Comparison of ENCODE assay signal across 10 cellular contexts in the genomic region with DNA sequence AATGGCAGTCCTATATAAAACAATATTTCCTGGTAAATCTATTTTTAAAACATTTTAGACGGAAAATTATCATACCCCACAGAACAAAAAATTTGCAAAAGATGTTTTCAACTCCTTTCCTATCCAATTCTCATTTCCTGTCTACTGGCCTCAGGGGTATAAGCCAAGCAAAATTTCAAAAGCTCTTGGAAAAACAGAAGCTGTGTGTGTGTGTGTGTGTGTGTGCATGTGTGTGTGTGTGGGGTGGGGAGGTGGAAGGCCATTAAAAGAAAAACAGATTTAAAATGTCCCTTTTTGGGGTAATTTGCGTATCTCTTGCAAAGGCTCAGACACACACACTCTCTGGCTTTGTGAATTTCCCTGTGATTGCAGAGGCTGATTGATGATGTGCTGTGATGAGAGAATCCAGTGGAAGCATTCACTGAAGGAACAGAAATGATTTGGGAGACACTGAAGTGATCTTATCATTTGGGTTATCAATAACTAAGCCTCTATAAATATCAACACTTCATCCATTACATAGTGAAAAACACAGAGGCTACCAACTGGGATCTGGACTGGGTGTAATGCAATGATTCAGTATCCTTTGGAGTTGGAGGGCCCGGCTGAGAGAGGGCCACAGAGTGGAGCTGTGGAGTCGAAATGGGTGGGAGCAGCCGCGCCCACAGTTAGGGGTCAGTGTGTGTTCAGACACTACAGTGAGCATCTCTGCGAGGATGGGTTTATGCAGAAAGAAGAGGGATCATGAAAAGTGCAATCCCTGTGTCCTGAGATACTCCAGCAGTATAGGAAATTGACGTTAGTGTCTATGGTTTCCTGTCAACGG.
DNase-seq lines count a peak whose midpoint lies in the region; ATAC-seq and TF ChIP-seq lines count a peak whose summit lies in the region.
"Had no signal": no experiment of that assay in that cellular context is flagged by ENCODE, and none has a peak within 500 bp of the region (broad histone marks: within the 10 kb centered on the region; RNA-seq: fewer than 3 reads in every experiment).

No MANE protein-coding gene starts in this region.

- no peak overlapping the region for H4K91ac ChIP-seq in neuronal stem cell (ENCODE audit: low read depth, low read length, poor library complexity)

- H3F3A ChIP-seq in PC-3 (ENCODE audit: low read length, unreplicated experiment): no peaks in the 10 kb centered on the region

- no peak overlapping the region for H4K8ac ChIP-seq in neuronal stem cell (ENCODE audit: low read depth, low read length)

- intact Hi-C loops in PC-3 (cut with micrococcal nuclease): no loop called here

- H2BK12ac ChIP-seq in neuronal stem cell (ENCODE audit: low read length): no peak overlapping the region

- no peak overlapping the region for H2AK5ac ChIP-seq in neuronal stem cell (ENCODE audit: low read depth, low read length)

- CTCF ChIA-PET in PC-3 (lab: Charles Lee): no interaction called here

- no peaks in the 10 kb centered on the region for H3K36me3 ChIP-seq in GM06990 (ENCODE audit: control insufficient read depth, insufficient read depth, low read length)
- no peaks in the 10 kb centered on the region for H3K36me3 ChIP-seq in PC-3 (ENCODE audit: low read depth, low read length)
- H3K36me3 ChIP-seq in neuronal stem cell (replicated peaks in 1 of 2; ENCODE audit: control insufficient read depth in 2 of 2, insufficient read depth in 2 of 2, low read length in 2 of 2): no peaks in the 10 kb centered on the region
- H3K36me3 ChIP-seq: pancreas had no signal

- no peaks in the 10 kb centered on the region for H3K79me1 ChIP-seq in neuronal stem cell (ENCODE audit: low read depth, low read length)

- H3K27me3 ChIP-seq in GM06990 (replicated peaks; ENCODE audit: control insufficient read depth, insufficient read depth, low read length) (no peaks in the 10 kb centered on the region), PC-3 (ENCODE audit: low read length) (no peaks in the 10 kb centered on the region), neuronal stem cell (ENCODE audit: control insufficient read depth in 3 of 3, insufficient read depth in 3 of 3, low read depth in 1 of 3, low read length in 3 of 3) (peaks cover 0 to 6% (median 0%) of the 10 kb centered on the region in 3 experiments)
- H3K27me3 ChIP-seq: pancreas had no signal

- H3K79me2 ChIP-seq in PC-3 (ENCODE audit: low read length): no peaks in the 10 kb centered on the region

- H4K20me1 ChIP-seq in PC-3 (ENCODE audit: low read length): no peaks in the 10 kb centered on the region

- H3K23ac ChIP-seq in neuronal stem cell (ENCODE audit: low read depth, low read length, poor library complexity): no peak overlapping the region

- H2BK120ac ChIP-seq in neuronal stem cell (ENCODE audit: low read depth, low read length): no peak overlapping the region

- no peak overlapping the region for H3K27ac ChIP-seq in PC-3 (ENCODE audit: low read length)
- no peak overlapping the region for H3K27ac ChIP-seq in neuronal stem cell (replicated peaks; ENCODE audit: low read length)
- H3K27ac ChIP-seq: pancreas had no signal

- no TSS peak for BruUV-seq in PC-3 (replicated peaks; lab: Mats Ljungman, UMichigan)

- H2AFZ ChIP-seq in PC-3 (ENCODE audit: low read length): no peak overlapping the region
- peak overlapping the region; percentile 5 for H2AFZ ChIP-seq in neuronal stem cell (ENCODE audit: low read length)

- H2BK5ac ChIP-seq in neuronal stem cell (ENCODE audit: low read length): no peak overlapping the region

- H3K18ac ChIP-seq in neuronal stem cell (ENCODE audit: low read length): no peak overlapping the region

- H3K4me3 ChIP-seq in GM06990 (replicated peaks; ENCODE audit: low read depth, low read length): no peak overlapping the region
- H3K4me3 ChIP-seq in PC-3 (ENCODE audit: low read length): no peak overlapping the region
- no peak overlapping the region for H3K4me3 ChIP-seq in neuronal stem cell (ENCODE audit: low read length in 2 of 2)
- H3K4me3 ChIP-seq: pancreas had no signal

- H3K14ac ChIP-seq in neuronal stem cell (ENCODE audit: low read length): no peak overlapping the region

- no peaks in the 10 kb centered on the region for H3K4me1 ChIP-seq in PC-3 (ENCODE audit: insufficient read depth, low read length)
- H3K4me1 ChIP-seq in neuronal stem cell (ENCODE audit: control insufficient read depth in 2 of 2, insufficient read depth in 1 of 2, low read depth in 1 of 2, low read length in 2 of 2): no peaks in the 10 kb centered on the region
- H3K4me1 ChIP-seq: pancreas had no signal

- H3K4me2 ChIP-seq in PC-3 (ENCODE audit: low read length) (no peak overlapping the region), neuronal stem cell (ENCODE audit: insufficient read depth, low read length, poor library complexity, severe bottlenecking) (no peak overlapping the region)

- H2BK15ac ChIP-seq in neuronal stem cell (ENCODE audit: low read length): no peak overlapping the region

- ATAC-seq in PC-3 (no peak), GM18858 (IDR thresholded peaks at IDR 0.05; ENCODE audit: unreplicated experiment) (no peak), HG03439 (IDR thresholded peaks at IDR 0.05; ENCODE audit: unreplicated experiment) (no peak), GM21529 (IDR thresholded peaks at IDR 0.05; ENCODE audit: unreplicated experiment) (no peak)

- TF ChIP-seq CTCF in GM06990 (IDR thresholded peaks at IDR 0.05; ENCODE audit: insufficient read depth, low read length, poor library complexity, severe bottlenecking) (peak; percentile 10), PC-3 (conservative IDR thresholded peaks at IDR 0.05; ENCODE audit: low read depth, low read length) (0 out of 2 replicates have a peak, but pooled peaks have one; percentile 19)

- no peaks in the 10 kb centered on the region for H3K9me2 ChIP-seq in PC-3 (replicated peaks; ENCODE audit: low read length)

- no peak overlapping the region for H3K9ac ChIP-seq in PC-3 (ENCODE audit: low read length)
- H3K9ac ChIP-seq in neuronal stem cell (ENCODE audit: low read depth, low read length, poor library complexity): no peak overlapping the region

- no CpG with 5 or more reads among the region's 9 CpGs for WGBS in neuronal stem cell (ENCODE audit: extremely low coverage in 2 of 2, insufficient read length in 2 of 2, insufficient replicate concordance in 1 of 2), 2 donors

- H3K9me3 ChIP-seq in PC-3 (ENCODE audit: low read length) (no peaks in the 10 kb centered on the region), neuronal stem cell (replicated peaks in 1 of 2; ENCODE audit: control insufficient read depth in 2 of 2, insufficient read depth in 1 of 2, low read depth in 1 of 2, low read length in 2 of 2) (no peaks in the 10 kb centered on the region)
- H3K9me3 ChIP-seq: pancreas had no signal

- DNase-seq in GM06990 (ENCODE audit: extremely low read depth, insufficient read length) (no peak), PC-3 (no peak), fibroblast of peridontal ligament (ENCODE audit: extremely low read depth) (peak; percentile 16), neuronal stem cell (ENCODE audit: low spot score) (no peak), HCEC 1CT (no peak)
- DNase-seq: activated CD4-positive, alpha-beta memory T cell treated with anti-CD3 and anti-CD28 coated beads for 36 hours; pancreas had no signal

- POLR2A ChIA-PET in PC-3 (lab: Charles Lee; ENCODE audit: unreplicated experiment): no interaction called here

- no peak overlapping the region for H3K4ac ChIP-seq in neuronal stem cell (ENCODE audit: low read length)
